Comparison of ENCODE assay signal across 8 cellular contexts in genomic region chr2:222656544-222657446, GRCh38. TPM values are rescaled to one million over a fixed set of nuclear protein-coding genes. Genes with fewer than 3 reads are reported as not detected.
A peak's percentile ranks its signal among the peaks of the same experiment; 100 is the strongest.
DNase-seq lines count a peak whose midpoint lies in the region; ATAC-seq and TF ChIP-seq lines count a peak whose summit lies in the region.

No MANE protein-coding gene starts in this region.

- no peaks in the 10 kb centered on the region for H3K9me3 ChIP-seq in Karpas-422 (ENCODE audit: low read length)

- H3K4me2 ChIP-seq in Karpas-422 (ENCODE audit: low read depth, low read length, poor library complexity, severe bottlenecking), result peak overlapping the region; percentile 97
- peak overlapping the region; percentile 43 for H3K4me2 ChIP-seq in mesendoderm (ENCODE audit: low read length)

- no peak overlapping the region for H2BK120ac ChIP-seq in mesendoderm (ENCODE audit: low read depth, low read length)

- ATAC-seq in GM21723 (IDR thresholded peaks at IDR 0.05; ENCODE audit: unreplicated experiment), result peak; percentile 31

- no peak for TF ChIP-seq CTCF in cardiac fibroblast (IDR thresholded peaks at IDR 0.05; ENCODE audit: low read depth, low read length)

- H2AK5ac ChIP-seq in mesendoderm (ENCODE audit: low read length), result no peak overlapping the region

- H3K27me3 ChIP-seq in Karpas-422 (ENCODE audit: low read length) (no peaks in the 10 kb centered on the region), mesendoderm (ENCODE audit: insufficient read depth, low read length, poor library complexity) (no peaks in the 10 kb centered on the region)

- no peak overlapping the region for H4K8ac ChIP-seq in mesendoderm (ENCODE audit: low read depth, low read length)

- H3K23ac ChIP-seq in mesendoderm (ENCODE audit: low read length), result no peak overlapping the region

- H3K4me1 ChIP-seq in Karpas-422 (ENCODE audit: low read length) (peaks cover 33% of the 10 kb centered on the region), mesendoderm (ENCODE audit: control insufficient read depth, low read depth, low read length) (no peaks in the 10 kb centered on the region)

- H2BK15ac ChIP-seq in mesendoderm (replicated peaks; ENCODE audit: low read depth), result no peak overlapping the region

- H4K5ac ChIP-seq in mesendoderm (ENCODE audit: low read length), result peak overlapping the region; percentile 40

- peak; percentile 11 for DNase-seq in G401 (ENCODE audit: low spot score)
- DNase-seq in Karpas-422, result peak; percentile 61
- peak in 1 of 2 donors; percentile 3 for DNase-seq in cardiac fibroblast (ENCODE audit: low read depth in 2 of 2)
- no peak for DNase-seq in mesendoderm
- DNase-seq in effector CD4-positive, alpha-beta T cell, result no peak
- DNase-seq in SW 1271 (lab: John Stamatoyannopoulos, UW), result no peak
- no peak for DNase-seq in NCI-H1694 (lab: John Stamatoyannopoulos, UW)

- peaks cover 16% of the 10 kb centered on the region for H3K79me1 ChIP-seq in mesendoderm (ENCODE audit: low read length)

- in situ Hi-C loops in G401 (cut with HindIII; ENCODE audit: low sequenced_read_pairs), result no loop called here

- H3K4me3 ChIP-seq in Karpas-422 (ENCODE audit: low read length), result peak overlapping the region; percentile 94
- peak overlapping the region; percentile 99 for H3K4me3 ChIP-seq in cardiac fibroblast (replicated peaks in 1 of 2; ENCODE audit: low read depth in 2 of 2, low read length in 2 of 2)
- peak overlapping the region; percentile 52 for H3K4me3 ChIP-seq in mesendoderm (ENCODE audit: low read length)

- peak overlapping the region; percentile 46 for H3K4ac ChIP-seq in mesendoderm (ENCODE audit: low read depth, low read length)

- H3K18ac ChIP-seq in mesendoderm (ENCODE audit: low read length), result no peak overlapping the region

- WGBS in mesendoderm (ENCODE audit: extremely low coverage, insufficient coverage, low lambda C conversion rate), result no CpG with 5 or more reads among the region's 11 CpGs

- H2BK5ac ChIP-seq in mesendoderm (ENCODE audit: low read length), result no peak overlapping the region

- peak overlapping the region; percentile 97; the same call in 1 of the 2 replicates for H2AFZ ChIP-seq in Karpas-422 (ENCODE audit: low read length)

- peaks cover 9% of the 10 kb centered on the region; the same call in 1 of the 2 replicates for H4K20me1 ChIP-seq in Karpas-422 (ENCODE audit: insufficient read depth, low read depth, low read length)

- no peaks in the 10 kb centered on the region for H3K9me2 ChIP-seq in Karpas-422 (replicated peaks; ENCODE audit: insufficient read depth, low read length)

- H3K27ac ChIP-seq in Karpas-422 (ENCODE audit: low read length) (no peak overlapping the region; the same call in 1 of the 2 replicates), mesendoderm (ENCODE audit: low read depth, low read length) (no peak overlapping the region)

- H3K9ac ChIP-seq in Karpas-422 (ENCODE audit: low read length) (peak overlapping the region; percentile 98), mesendoderm (ENCODE audit: low read length) (peak overlapping the region; percentile 73)

- H3K56ac ChIP-seq in mesendoderm (ENCODE audit: low read length), result peak overlapping the region; percentile 92

- H3K79me2 ChIP-seq in Karpas-422 (ENCODE audit: low read length), result peaks cover 48% of the 10 kb centered on the region
- H3K79me2 ChIP-seq in mesendoderm (ENCODE audit: control insufficient read depth, insufficient read depth, low read length), result peaks cover 28% of the 10 kb centered on the region

- H3K36me3 ChIP-seq in Karpas-422 (ENCODE audit: insufficient read depth, low read length) (no peaks in the 10 kb centered on the region), mesendoderm (ENCODE audit: control insufficient read depth, insufficient read depth, low read length) (no peaks in the 10 kb centered on the region)

RNA-seq across cellular contexts. Expression of gene FARSB, which starts 0.9 kb away (rescaled TPM):
- 7.1 and 11.0 TPM in 2 replicates for total RNA-seq in G401 (2014; rRNA removed; shearing (Covaris generic))
- 17.9 and 36.7 TPM in 2 replicates for total RNA-seq in Karpas-422 (2014; rRNA removed; shearing (Covaris generic); ENCODE audit: low replicate concordance)
- polyA plus RNA-seq in mesendoderm (2013, experiment 1 of 2), result 57.8 TPM
- 58.3 TPM for polyA plus RNA-seq in mesendoderm (2013, experiment 2 of 2)

RNA-seq across cellular contexts. Expression of gene MOGAT1, which starts 14.7 kb away (rescaled TPM):
- total RNA-seq in G401 (2014; rRNA removed; shearing (Covaris generic)), result not detected in 2 replicates
- not detected in 2 replicates for total RNA-seq in Karpas-422 (2014; rRNA removed; shearing (Covaris generic); ENCODE audit: low replicate concordance)
- 0.07 TPM for polyA plus RNA-seq in mesendoderm (2013, experiment 1 of 2)
- not detected for polyA plus RNA-seq in mesendoderm (2013, experiment 2 of 2)

Comparison
In these comparisons a context has a peak if more than half of its experiments do, and no peak if none do; other contexts are left out.
1. DNase-seq: peak in G401 (single experiment) and Karpas-422 (single experiment); none in mesendoderm (single experiment), effector CD4-positive, alpha-beta T cell (single experiment), SW 1271 (0 of 2) and NCI-H1694 (single experiment).
2. Peak in every context shown above with its lines, with median percentiles within 50 percentile points of each other: H3K4me3 ChIP-seq.